In the genomic region with DNA sequence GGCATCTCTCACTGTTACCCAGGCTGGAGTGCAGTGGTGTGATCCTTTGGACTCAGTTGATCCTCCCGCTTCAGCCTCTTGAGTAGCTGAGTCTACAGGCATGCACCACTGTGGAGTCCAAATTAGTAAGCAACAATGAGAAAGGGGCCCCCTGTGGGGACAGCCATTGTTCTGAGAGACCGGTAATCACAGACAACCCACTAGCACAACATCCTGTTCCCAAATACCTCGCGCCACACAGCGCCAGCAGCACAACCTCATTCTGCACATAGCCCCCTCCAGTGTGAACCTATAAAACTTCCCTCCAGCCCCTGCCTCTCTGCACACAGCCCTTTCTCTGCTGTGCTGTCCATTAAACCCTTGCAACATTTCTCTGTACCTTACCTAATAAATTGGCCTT, we compare ENCODE assay signal across 21 cellular contexts.
DNase-seq lines count a peak whose midpoint lies in the region; ATAC-seq, FAIRE-seq and TF ChIP-seq lines count a peak whose summit lies in the region.
"Had no signal": no experiment of that assay in that cellular context is flagged by ENCODE, and none has a peak within 500 bp of the region (broad histone marks: within the 10 kb centered on the region; RNA-seq: fewer than 3 reads in every experiment).

No MANE protein-coding gene starts in this region.

- TF ChIP-seq CTCF in DND-41 (IDR thresholded peaks at IDR 0.05; ENCODE audit: borderline replicate concordance, extremely low read depth, low read length, poor library complexity, severe bottlenecking) (no peak), K562 (IDR thresholded peaks at IDR 0.05 in 2 of 3, conservative IDR thresholded peaks at IDR 0.05 in 1 of 3; ENCODE audit: insufficient read depth in 2 of 3, low read depth in 1 of 3, low read length in 3 of 3) (no peak), body of pancreas (IDR thresholded peaks at IDR 0.05) (no peak)

- no peak for FAIRE-seq in K562 (lab: Jason Lieb, UNC)
- FAIRE-seq: G401.6, small intestine had no signal

- H3K27ac ChIP-seq in DND-41 (ENCODE audit: low read length) (no peak overlapping the region), K562 (ENCODE audit: extremely low read depth, low read depth, low read length) (no peak overlapping the region), iPS DF 6.9 (ENCODE audit: low read length) (no peak overlapping the region), body of pancreas (no peak overlapping the region), GM23248 (no peak overlapping the region)
- H3K27ac ChIP-seq: parathyroid adenoma, SJSA1, thyroid gland had no signal

- H3K79me2 ChIP-seq in DND-41 (ENCODE audit: insufficient read depth, low read length) (no peaks in the 10 kb centered on the region), K562 (ENCODE audit: control insufficient read depth, insufficient read depth, low read length) (no peaks in the 10 kb centered on the region), GM23248 (ENCODE audit: insufficient read depth) (no peaks in the 10 kb centered on the region)
- H3K79me2 ChIP-seq: parathyroid adenoma had no signal

- no peaks in the 10 kb centered on the region for H3K9me1 ChIP-seq in K562 (ENCODE audit: control insufficient read depth, insufficient read depth, low read length)

- TF ChIP-seq POLR2A in K562 (conservative IDR thresholded peaks at IDR 0.05), result no peak
- no peak for TF ChIP-seq POLR2A in body of pancreas (IDR thresholded peaks at IDR 0.05)

- no peaks in the 10 kb centered on the region for H4K20me1 ChIP-seq in DND-41 (ENCODE audit: insufficient read depth, low read length)
- no peaks in the 10 kb centered on the region for H4K20me1 ChIP-seq in K562 (replicated peaks; ENCODE audit: control insufficient read depth, insufficient read depth, low read length)
- H4K20me1 ChIP-seq in GM23248 (ENCODE audit: insufficient read depth), result no peaks in the 10 kb centered on the region

- H3K9ac ChIP-seq in DND-41 (ENCODE audit: low read depth, low read length) (no peak overlapping the region), K562 (ENCODE audit: insufficient read depth in 1 of 2, low read depth in 2 of 2, low read length in 2 of 2) (no peak overlapping the region; a peak in 1 of 4 replicates), GM23248 (no peak overlapping the region)
- H3K9ac ChIP-seq: parathyroid adenoma had no signal

- intact Hi-C loops in K562 (cut with micrococcal nuclease), result no loop called here
- intact Hi-C loops in body of pancreas (cut with DNase I), result no loop called here

- H3K4me1 ChIP-seq in DND-41 (ENCODE audit: insufficient read depth, low read length) (no peaks in the 10 kb centered on the region), K562 (replicated peaks in 1 of 2; ENCODE audit: control insufficient read depth in 2 of 2, insufficient read depth in 2 of 2, low read length in 2 of 2) (peaks cover 0 to 6% of the 10 kb centered on the region in 2 experiments; a peak in 3 of 5 replicates), iPS DF 6.9 (ENCODE audit: control insufficient read depth, insufficient read depth, low read length) (peaks cover 5% of the 10 kb centered on the region; the same call in 1 of the 2 replicates), body of pancreas (no peaks in the 10 kb centered on the region), GM23248 (ENCODE audit: insufficient read depth) (no peaks in the 10 kb centered on the region)
- H3K4me1 ChIP-seq: parathyroid adenoma, SJSA1, thyroid gland had no signal

- no peak for TF ChIP-seq EP300 in K562 (IDR thresholded peaks at IDR 0.05; ENCODE audit: low read length)

- in situ Hi-C loops in K562 (cut with MboI), result no loop called here
- in situ Hi-C loops in GM23248 (cut with MboI), result no loop called here

- no peak overlapping the region for H3K4me2 ChIP-seq in DND-41 (ENCODE audit: insufficient read depth, low read length)
- no peak overlapping the region for H3K4me2 ChIP-seq in K562 (ENCODE audit: insufficient read depth, low read length)
- no peak overlapping the region for H3K4me2 ChIP-seq in GM23248 (ENCODE audit: unreplicated experiment)

- H3K4me3 ChIP-seq in DND-41 (ENCODE audit: low read depth in 1 of 2, low read length in 2 of 2) (no peak overlapping the region), K562 (no peak overlapping the region), iPS DF 6.9 (ENCODE audit: low read length) (no peak overlapping the region), body of pancreas (no peak overlapping the region), GM23248 (no peak overlapping the region)
- H3K4me3 ChIP-seq: SJSA1, thyroid gland had no signal

- WGBS in K562 (ENCODE audit: insufficient coverage, low coverage, missing lambda C conversion rate), result 37% methylated on average over 5 of the region's 5 CpGs
- WGBS in iPS DF 6.9 (ENCODE audit: insufficient coverage, insufficient read length), result no CpG with 5 or more reads among the region's 5 CpGs
- WGBS in body of pancreas, 2 donors, result 56 to 64% methylated on average over 5 of the region's 5 CpGs
- WGBS in GM23248 (ENCODE audit: low coverage in 1 of 2, low lambda C conversion rate in 2 of 2, missing lambda C conversion rate in 2 of 2), 2 experiments, result 90 to 97% methylated on average over 5 of the region's 5 CpGs

- H2AFZ ChIP-seq in DND-41 (ENCODE audit: low read depth, low read length), result no peak overlapping the region
- no peak overlapping the region for H2AFZ ChIP-seq in K562 (ENCODE audit: low read depth, low read length)
- H2AFZ ChIP-seq in GM23248, result no peak overlapping the region
- H2AFZ ChIP-seq: parathyroid adenoma had no signal

- TF ChIP-seq RAD21 in K562 (CRISPR knock-in tag; conservative IDR thresholded peaks at IDR 0.05 in 1 of 2, IDR thresholded peaks at IDR 0.05 in 1 of 2), result no peak

- CTCF ChIA-PET in K562 (lab: Yijun Ruan, JAX; ENCODE audit: low intra/inter-chr PET ratio), result no interaction called here

- ATAC-seq in DND-41 (ENCODE audit: insufficient read depth, low read depth) (0 out of 3 replicates have a peak, but pooled peaks have one; percentile 45), K562 (peak; percentile 48), body of pancreas (no peak)
- ATAC-seq: effector memory CD8-positive, alpha-beta T cell had no signal

- DNase-seq in DND-41 (no peak), HT1080 (ENCODE audit: low read depth) (peak; percentile 24), K562 (ENCODE audit: extremely low read depth in 1 of 4, low spot score in 3 of 4) (no peak), iPS DF 6.9 (ENCODE audit: low read depth, low spot score) (peak; percentile 81), body of pancreas (no peak), GM23248 (no peak), amniotic stem cell (lab: John Stamatoyannopoulos, UW) (no peak)
- DNase-seq in stimulated activated naive CD4-positive, alpha-beta T cell treated with Interleukin-2 at 50 U/mL for 16 hours (lab: John Stamatoyannopoulos, UW), result no peak
- DNase-seq: activated CD8-positive, alpha-beta memory T cell treated with anti-CD3 and anti-CD28 coated beads for 24 hours; AML-193; Calu3; effector memory CD8-positive, alpha-beta T cell; hypothalamus; NCI-H1105; NCI-H226; small intestine; T-helper 2 cell had no signal

- no peaks in the 10 kb centered on the region for H3K9me3 ChIP-seq in DND-41 (ENCODE audit: insufficient read depth, low read length, severe bottlenecking)
- no peaks in the 10 kb centered on the region for H3K9me3 ChIP-seq in K562 (replicated peaks; ENCODE audit: control insufficient read depth, insufficient read depth, low read depth, low read length)
- no peaks in the 10 kb centered on the region; the same call in 1 of the 2 replicates for H3K9me3 ChIP-seq in iPS DF 6.9 (ENCODE audit: control insufficient read depth, insufficient read depth, low read length)
- no peaks in the 10 kb centered on the region for H3K9me3 ChIP-seq in body of pancreas
- no peaks in the 10 kb centered on the region for H3K9me3 ChIP-seq in GM23248 (ENCODE audit: low read depth)
- H3K9me3 ChIP-seq: SJSA1, thyroid gland had no signal

- POLR2A ChIA-PET in K562 (lab: Yijun Ruan, JAX), result no interaction called here

- no TSS peak for BruUV-seq in K562 (replicated peaks; lab: Mats Ljungman, UMichigan)

- H3K36me3 ChIP-seq in DND-41 (ENCODE audit: insufficient read depth, low read length) (no peaks in the 10 kb centered on the region), K562 (ENCODE audit: control insufficient read depth, insufficient read depth, low read length) (no peaks in the 10 kb centered on the region), iPS DF 6.9 (ENCODE audit: control insufficient read depth, insufficient read depth, low read length) (no peaks in the 10 kb centered on the region), body of pancreas (replicated peaks in 1 of 2; ENCODE audit: insufficient read depth in 1 of 2, low read depth in 2 of 2) (no peaks in the 10 kb centered on the region), GM23248 (ENCODE audit: low read depth) (no peaks in the 10 kb centered on the region)
- H3K36me3 ChIP-seq: SJSA1, thyroid gland had no signal

- no peaks in the 10 kb centered on the region for H3F3A ChIP-seq in GM23248 (ENCODE audit: insufficient read depth)

- H3K9me2 ChIP-seq in GM23248 (ENCODE audit: insufficient read depth), result no peaks in the 10 kb centered on the region

- H3K27me3 ChIP-seq in DND-41 (ENCODE audit: insufficient read depth, low read length, poor library complexity), result peaks cover 2% of the 10 kb centered on the region
- H3K27me3 ChIP-seq in K562 (ENCODE audit: control insufficient read depth in 2 of 2, insufficient read depth in 2 of 2, low read length in 2 of 2), result peaks cover 28 to 32% of the 10 kb centered on the region in 2 experiments
- no peaks in the 10 kb centered on the region for H3K27me3 ChIP-seq in iPS DF 6.9 (ENCODE audit: control insufficient read depth, insufficient read depth, low read length)
- H3K27me3 ChIP-seq in body of pancreas, result no peaks in the 10 kb centered on the region
- H3K27me3 ChIP-seq in GM23248 (replicated peaks; ENCODE audit: insufficient read depth), result peaks cover 5% of the 10 kb centered on the region; the same call in 1 of the 2 replicates
- H3K27me3 ChIP-seq: SJSA1, thyroid gland had no signal

TF ChIP-seq in K562, 482 proteins besides CTCF, POLR2A, EP300 and RAD21 (continues in another document):
- TF ChIP-seq SNRNP70 (optimal IDR thresholded peaks at IDR 0.05; ENCODE audit: low read depth, low read length) (no peak), FOXK2 (conservative IDR thresholded peaks at IDR 0.05 in 1 of 2, IDR thresholded peaks at IDR 0.05 in 1 of 2; ENCODE audit: low read depth in 2 of 2) (no peak), ZNF41 (CRISPR knock-in tag; conservative IDR thresholded peaks at IDR 0.05) (no peak), DNMT1 (IDR thresholded peaks at IDR 0.05) (no peak)
- TF ChIP-seq, protein P1, sequence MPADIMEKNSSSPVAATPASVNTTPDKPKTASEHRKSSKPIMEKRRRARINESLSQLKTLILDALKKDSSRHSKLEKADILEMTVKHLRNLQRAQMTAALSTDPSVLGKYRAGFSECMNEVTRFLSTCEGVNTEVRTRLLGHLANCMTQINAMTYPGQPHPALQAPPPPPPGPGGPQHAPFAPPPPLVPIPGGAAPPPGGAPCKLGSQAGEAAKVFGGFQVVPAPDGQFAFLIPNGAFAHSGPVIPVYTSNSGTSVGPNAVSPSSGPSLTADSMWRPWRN (IDR thresholded peaks at IDR 0.05; ENCODE audit: low read depth), result no peak

Comparison
In these comparisons a context has a peak if more than half of its experiments do, and no peak if none do; other contexts are left out.
1. DNase-seq: peak in HT1080 (single experiment) and iPS DF 6.9 (single experiment); none in DND-41 (single experiment), K562 (0 of 4), body of pancreas (0 of 4), stimulated activated naive CD4-positive, alpha-beta T cell treated with Interleukin-2 at 50 U/mL for 16 hours (single experiment), GM23248 (single experiment) and amniotic stem cell (single experiment).